13 cellular contexts compared by ENCODE assay signal in the genomic region with DNA sequence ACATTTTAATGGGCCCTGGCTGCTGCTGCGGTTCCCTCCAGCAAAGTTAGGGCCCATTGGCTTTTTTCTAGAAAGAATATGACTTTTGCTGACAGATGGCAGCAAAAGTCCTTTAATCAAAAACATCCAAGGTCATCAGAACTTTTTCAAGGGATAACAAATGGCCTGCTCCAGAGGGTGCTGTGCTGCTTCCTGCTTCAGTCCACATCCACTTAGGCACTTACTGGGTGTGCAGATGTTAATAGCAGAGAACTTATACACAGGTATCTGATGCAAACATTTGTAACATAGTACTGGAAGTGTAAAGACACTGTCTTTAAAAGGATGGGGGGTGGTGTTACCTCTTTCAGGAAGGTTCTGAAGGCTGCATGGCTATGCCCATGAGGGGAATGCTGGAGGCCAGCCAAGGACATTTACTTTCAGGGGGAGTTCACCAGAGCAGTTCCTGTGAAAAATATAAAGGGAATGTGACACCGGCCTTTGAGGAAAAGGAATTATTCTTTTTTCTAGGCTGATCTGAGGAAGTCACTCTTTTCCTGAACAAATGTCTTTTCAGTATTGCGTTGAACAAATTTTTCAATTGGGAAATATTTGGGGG. TPM values are rescaled to one million over a fixed set of nuclear protein-coding genes. Genes with fewer than 3 reads are reported as not detected.
A peak's percentile ranks its signal among the peaks of the same experiment; 100 is the strongest.
DNase-seq lines count a peak whose midpoint lies in the region; ATAC-seq and TF ChIP-seq lines count a peak whose summit lies in the region.
"Had no signal": no experiment of that assay in that cellular context is flagged by ENCODE, and none has a peak within 500 bp of the region (broad histone marks: within the 10 kb centered on the region; RNA-seq: fewer than 3 reads in every experiment).

No MANE protein-coding gene starts in this region.

- no peak for ATAC-seq in CD4-positive, alpha-beta T cell (ENCODE audit: poor library complexity)
- no peak for ATAC-seq in HG03460 (IDR thresholded peaks at IDR 0.05; ENCODE audit: unreplicated experiment)
- ATAC-seq: activated naive CD8-positive, alpha-beta T cell treated with anti-CD3 and anti-CD28 coated beads, Interleukin-2, amount 50 U/mL, for 24 hours had no signal

- H3K27ac ChIP-seq in CD4-positive, alpha-beta T cell (ENCODE audit: low read depth, low read length), result no peak overlapping the region
- H3K27ac ChIP-seq: KMS-11 had no signal

- peak overlapping the region; percentile 67 for H3K4me3 Mint-ChIP-seq in CD4-positive, alpha-beta T cell
- H3K4me3 Mint-ChIP-seq in nephron, result peak overlapping the region; percentile 89 to 97 (median 97)
- H3K4me3 Mint-ChIP-seq: activated naive CD8-positive, alpha-beta T cell treated with anti-CD3 and anti-CD28 coated beads, Interleukin-2, amount 50 U/mL, for 24 hours had no signal

- no peak for TF ChIP-seq CTCF in CD4-positive, alpha-beta T cell (IDR thresholded peaks at IDR 0.05)
- no peak for TF ChIP-seq CTCF in astrocyte of the spinal cord (IDR thresholded peaks at IDR 0.05; ENCODE audit: low read depth, low read length)
- TF ChIP-seq CTCF in nephron (IDR thresholded peaks at IDR 0.05; ENCODE audit: unreplicated experiment in 3 of 3), result no peak

- peaks cover 94% of the 10 kb centered on the region for H3K27me3 ChIP-seq in CD4-positive, alpha-beta T cell (ENCODE audit: control insufficient read depth, insufficient read depth, low read length)

- peaks cover 52% of the 10 kb centered on the region for H3K4me1 Mint-ChIP-seq in CD4-positive, alpha-beta T cell (ENCODE audit: low read depth)
- peaks cover 44% of the 10 kb centered on the region for H3K4me1 Mint-ChIP-seq in nephron

- H3K9me3 ChIP-seq in CD4-positive, alpha-beta T cell (ENCODE audit: control insufficient read depth, low read length), result peaks cover 14% of the 10 kb centered on the region

- CTCF ChIA-PET in CD4-positive, alpha-beta T cell (lab: Charles Lee), result no interaction called here

- H3K36me3 Mint-ChIP-seq in CD4-positive, alpha-beta T cell (ENCODE audit: low read depth), result no peaks in the 10 kb centered on the region
- H3K36me3 Mint-ChIP-seq in nephron (ENCODE audit: low read depth), result peaks cover 37% of the 10 kb centered on the region

- POLR2A ChIA-PET in CD4-positive, alpha-beta T cell (lab: Charles Lee), result no interaction called here

- in situ Hi-C loops in astrocyte of the spinal cord (cut with HindIII; ENCODE audit: low sequenced_read_pairs), result no loop called here

- H3K9me3 Mint-ChIP-seq in CD4-positive, alpha-beta T cell, result peaks cover 4% of the 10 kb centered on the region
- no peaks in the 10 kb centered on the region for H3K9me3 Mint-ChIP-seq in nephron

- no peak for DNase-seq in CD4-positive, alpha-beta T cell
- DNase-seq in LoVo (ENCODE audit: low spot score), result peak; percentile 50
- DNase-seq in astrocyte of the spinal cord (ENCODE audit: low read depth, low spot score), result peak; percentile 19
- DNase-seq in Kasumi-1 (lab: John Stamatoyannopoulos, UW), result no peak
- no peak for DNase-seq in AML-193 (lab: John Stamatoyannopoulos, UW)
- DNase-seq in NCI-H2081 treated with DMSO at 0.1 percent for 48 hours (lab: John Stamatoyannopoulos, UW), result no peak
- DNase-seq: activated CD4-positive, alpha-beta T cell treated with anti-CD3 and anti-CD28 coated beads for 4 hours; activated naive CD8-positive, alpha-beta T cell treated with anti-CD3 and anti-CD28 coated beads, Interleukin-2, amount 50 U/mL, for 24 hours; DND-41 had no signal

- no peak overlapping the region for H3K27ac Mint-ChIP-seq in CD4-positive, alpha-beta T cell
- H3K27ac Mint-ChIP-seq in nephron, result peak overlapping the region; percentile 99 to 100 (median 99)
- H3K27ac Mint-ChIP-seq: activated naive CD8-positive, alpha-beta T cell treated with anti-CD3 and anti-CD28 coated beads, Interleukin-2, amount 50 U/mL, for 24 hours had no signal

- H3K27me3 Mint-ChIP-seq in CD4-positive, alpha-beta T cell, result peaks cover 94% of the 10 kb centered on the region
- peaks cover 8% of the 10 kb centered on the region for H3K27me3 Mint-ChIP-seq in nephron (ENCODE audit: low read depth)

- intact Hi-C loops in CD4-positive, alpha-beta T cell (cut with DNase I, micrococcal nuclease), result loop anchor here in 1 of 2 experiments (5.0 to 10.0 kb wide), 2 partner anchors 48 to 1280 kb away; no protein-coding TSS in a partner anchor

- H3K4me3 ChIP-seq in astrocyte of the spinal cord (ENCODE audit: low read depth, low read length), result no peak overlapping the region

RNA-seq across cellular contexts. Expression of a gene that starts 5.6 kb away (rescaled TPM):
- not detected for total RNA-seq in CD4-positive, alpha-beta T cell
- total RNA-seq: OCI-LY7 had no signal

RNA-seq across cellular contexts. Expression of a gene that starts 12.6 kb away (rescaled TPM):
- total RNA-seq in CD4-positive, alpha-beta T cell, result not detected
- total RNA-seq: OCI-LY7 had no signal

RNA-seq across cellular contexts. Expression of a gene that starts 16.3 kb away (rescaled TPM):
- total RNA-seq in CD4-positive, alpha-beta T cell, result not detected
- total RNA-seq: OCI-LY7 had no signal

RNA-seq across cellular contexts. Expression of a gene that starts 18.5 kb away (rescaled TPM):
- total RNA-seq in CD4-positive, alpha-beta T cell, result not detected
- total RNA-seq: OCI-LY7 had no signal

RNA-seq across cellular contexts. Expression of a gene that starts 22.0 kb away (rescaled TPM):
- not detected for total RNA-seq in CD4-positive, alpha-beta T cell
- total RNA-seq: OCI-LY7 had no signal

Comparison
In these comparisons a context has a peak if more than half of its experiments do, and no peak if none do; other contexts are left out.
1. DNase-seq: peak in LoVo (single experiment) and astrocyte of the spinal cord (single experiment); none in CD4-positive, alpha-beta T cell (0 of 10), Kasumi-1 (0 of 2), AML-193 (0 of 2) and NCI-H2081 treated with DMSO at 0.1 percent for 48 hours (single experiment).